Comparison of ENCODE assay signal across 1 cellular context in the genomic region with DNA sequence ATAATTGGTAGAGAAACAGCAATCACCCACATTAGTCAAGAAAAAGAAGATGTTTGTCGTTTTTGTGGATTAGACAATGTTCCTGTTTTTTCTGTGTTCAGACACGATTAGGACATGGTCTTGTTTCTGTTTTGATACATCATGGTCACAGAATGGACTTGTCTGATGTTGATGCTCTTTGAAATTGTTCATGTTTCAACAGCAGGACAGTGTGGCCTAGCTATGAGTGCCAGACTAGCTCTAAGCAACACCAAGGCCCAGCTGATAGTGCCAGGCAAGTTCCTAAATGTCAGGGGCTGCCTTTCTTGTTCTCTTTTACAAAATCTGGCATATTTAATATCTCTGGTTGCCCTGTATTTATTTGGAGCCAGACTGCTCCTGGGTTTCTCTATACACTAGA.
TF ChIP-seq lines count a peak whose summit lies in the region.

No MANE protein-coding gene starts in this region.

TF ChIP-seq in IMR-90, 13 proteins besides CTCF, POLR2A, EP300 and RAD21:
- TF ChIP-seq, protein P1, sequence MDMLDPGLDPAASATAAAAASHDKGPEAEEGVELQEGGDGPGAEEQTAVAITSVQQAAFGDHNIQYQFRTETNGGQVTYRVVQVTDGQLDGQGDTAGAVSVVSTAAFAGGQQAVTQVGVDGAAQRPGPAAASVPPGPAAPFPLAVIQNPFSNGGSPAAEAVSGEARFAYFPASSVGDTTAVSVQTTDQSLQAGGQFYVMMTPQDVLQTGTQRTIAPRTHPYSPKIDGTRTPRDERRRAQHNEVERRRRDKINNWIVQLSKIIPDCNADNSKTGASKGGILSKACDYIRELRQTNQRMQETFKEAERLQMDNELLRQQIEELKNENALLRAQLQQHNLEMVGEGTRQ (IDR thresholded peaks at IDR 0.05; ENCODE audit: low read depth, low read length) = no peak
- TF ChIP-seq FOS (IDR thresholded peaks at IDR 0.05; ENCODE audit: low read depth, low read length) (no peak), MAZ (IDR thresholded peaks at IDR 0.05; ENCODE audit: borderline replicate concordance, low read depth, low read length) (no peak), RFX5 (IDR thresholded peaks at IDR 0.05; ENCODE audit: low read depth, low read length) (no peak), MXI1 (IDR thresholded peaks at IDR 0.05; ENCODE audit: borderline replicate concordance, low read depth, low read length) (no peak), CHD1 (IDR thresholded peaks at IDR 0.05; ENCODE audit: low read depth, low read length) (no peak), CEBPB (IDR thresholded peaks at IDR 0.05; ENCODE audit: low read depth, low read length) (no peak), RCOR1 (IDR thresholded peaks at IDR 0.05; ENCODE audit: insufficient replicate concordance, low read length) (no peak), MAFK (IDR thresholded peaks at IDR 0.05; ENCODE audit: low read depth, low read length) (no peak), BHLHE40 (IDR thresholded peaks at IDR 0.05; ENCODE audit: low read depth, low read length) (no peak), ELK1 (IDR thresholded peaks at IDR 0.05; ENCODE audit: borderline replicate concordance, low read depth, low read length) (no peak)
